ENCODE assay signal across 22 cellular contexts in genomic region chr18:8788503-8789429, GRCh38.
A peak's percentile ranks its signal among the peaks of the same experiment; 100 is the strongest.
DNase-seq lines count a peak whose midpoint lies in the region; ATAC-seq and TF ChIP-seq lines count a peak whose summit lies in the region.
"Had no signal": no experiment of that assay in that cellular context is flagged by ENCODE, and none has a peak within 500 bp of the region (broad histone marks: within the 10 kb centered on the region; RNA-seq: fewer than 3 reads in every experiment).

No MANE protein-coding gene starts in this region.

- H3K9me3 Mint-ChIP-seq in osteocyte (ENCODE audit: unreplicated experiment), result no peaks in the 10 kb centered on the region
- H3K9me3 Mint-ChIP-seq in CD14-positive monocyte, result peaks cover 0 to 7% (median 3%) of the 10 kb centered on the region in 7 donors
- H3K9me3 Mint-ChIP-seq: activated naive CD4-positive, alpha-beta T cell treated with anti-CD3 and anti-CD28 coated beads, Interleukin-2, amount 50 U/mL, for 72 hours; IgD-negative memory B cell; naive thymus-derived CD4-positive, alpha-beta T cell had no signal

- no peak for TF ChIP-seq CTCF in osteocyte (IDR thresholded peaks at IDR 0.05)
- TF ChIP-seq CTCF in CD14-positive monocyte (IDR thresholded peaks at IDR 0.05), result no peak

- H3K4me3 Mint-ChIP-seq in osteocyte (ENCODE audit: unreplicated experiment) (no peak overlapping the region), CD14-positive monocyte (no peak overlapping the region)
- H3K4me3 Mint-ChIP-seq: IgD-negative memory B cell; naive thymus-derived CD4-positive, alpha-beta T cell had no signal

- H3K4me1 Mint-ChIP-seq in osteocyte (ENCODE audit: unreplicated experiment) (peaks cover 46% of the 10 kb centered on the region), CD14-positive monocyte (peaks cover 10% of the 10 kb centered on the region)

- intact Hi-C loops in CD14-positive monocyte (cut with micrococcal nuclease), result no loop called here

- no peaks in the 10 kb centered on the region for H3K27me3 Mint-ChIP-seq in osteocyte (ENCODE audit: unreplicated experiment)
- peaks cover 2 to 8% (median 2%) of the 10 kb centered on the region in 3 donors for H3K27me3 Mint-ChIP-seq in CD14-positive monocyte (ENCODE audit: low read depth in 3 of 3)
- H3K27me3 Mint-ChIP-seq: IgD-negative memory B cell had no signal

- DNase-seq in NCI-H2029 (lab: John Stamatoyannopoulos, UW) (peak; percentile 3), NCI-H2029 treated with DMSO at 0.1 percent for 48 hours (lab: John Stamatoyannopoulos, UW) (no peak), fibroblast of peridontal ligament (ENCODE audit: extremely low read depth) (peak; percentile 17), osteocyte (ENCODE audit: extremely low spot score, unreplicated experiment) (no peak), CD14-positive monocyte (ENCODE audit: low spot score) (no peak), NCI-H510A treated with DMSO at 0.1 percent for 48 hours (lab: John Stamatoyannopoulos, UW) (no peak), NCI-H526 (lab: John Stamatoyannopoulos, UW) (no peak)
- DNase-seq: 8988T; BE2C; dermis blood vessel endothelial cell; foreskin keratinocyte; mammary epithelial cell; naive thymus-derived CD4-positive, alpha-beta T cell; NCI-H1436; NCI-H2171; NCI-H69; stimulated activated naive CD4-positive, alpha-beta T cell; transverse colon had no signal

- H3K36me3 Mint-ChIP-seq in osteocyte (ENCODE audit: unreplicated experiment) (peaks cover 44% of the 10 kb centered on the region), CD14-positive monocyte (no peaks in the 10 kb centered on the region)
- H3K36me3 Mint-ChIP-seq: activated naive CD4-positive, alpha-beta T cell treated with anti-CD3 and anti-CD28 coated beads, Interleukin-2, amount 50 U/mL, for 72 hours; naive thymus-derived CD4-positive, alpha-beta T cell had no signal

- H3K27ac Mint-ChIP-seq in osteocyte (ENCODE audit: unreplicated experiment) (peak overlapping the region; percentile 37), CD14-positive monocyte (peak overlapping the region in 1 of 7 donors; percentile 47)
- H3K27ac Mint-ChIP-seq: IgD-negative memory B cell; naive thymus-derived CD4-positive, alpha-beta T cell had no signal

- ATAC-seq in HG03442 (IDR thresholded peaks at IDR 0.05; ENCODE audit: unreplicated experiment), result no peak
- ATAC-seq: activated CD4-positive, CD25-positive, alpha-beta regulatory T cell treated with anti-CD3 and anti-CD28 coated beads, Interleukin-2, amount 50 U/mL, for 24 hours; activated naive CD4-positive, alpha-beta T cell treated with anti-CD3 and anti-CD28 coated beads, Interleukin-2, amount 50 U/mL, for 72 hours; foreskin keratinocyte; naive thymus-derived CD4-positive, alpha-beta T cell had no signal

Comparison
In these comparisons a context has a peak if more than half of its experiments do, and no peak if none do; other contexts are left out.
1. DNase-seq: peak in NCI-H2029 (single experiment) and fibroblast of peridontal ligament (single experiment); none in NCI-H2029 treated with DMSO at 0.1 percent for 48 hours (single experiment), osteocyte (single experiment), CD14-positive monocyte (single experiment), NCI-H510A treated with DMSO at 0.1 percent for 48 hours (single experiment) and NCI-H526 (0 of 2).